Comparison of ENCODE assay signal across 11 cellular contexts in genomic region chr12:6934110-6934509, GRCh38. TPM values are rescaled to one million over a fixed set of nuclear protein-coding genes. Genes with fewer than 3 reads are reported as not detected.
DNase-seq lines count a peak whose midpoint lies in the region; ATAC-seq and TF ChIP-seq lines count a peak whose summit lies in the region.
"Had no signal": no experiment of that assay in that cellular context is flagged by ENCODE, and none has a peak within 500 bp of the region (broad histone marks: within the 10 kb centered on the region; RNA-seq: fewer than 3 reads in every experiment).

No MANE protein-coding gene starts in this region.

- TF ChIP-seq POLR2A in tibial nerve (IDR thresholded peaks at IDR 0.05) = no peak

- no peak for DNase-seq in activated naive CD4-positive, alpha-beta T cell treated with anti-CD3 and anti-CD28 coated beads, Interleukin-2, amount 10 ng/mL, durations not matched to agents 7 days and 5 days
- DNase-seq in activated naive CD4-positive, alpha-beta T cell (lab: John Stamatoyannopoulos, UW) = no peak
- DNase-seq in cardiac fibroblast (ENCODE audit: low read depth in 2 of 2) (peak; percentile 67 to 92), lung microvascular endothelial cell (ENCODE audit: low read depth in 2 of 2) (peak; percentile 62 to 66), tibial nerve (ENCODE audit: low spot score in 2 of 2) (no peak), OCI-LY7 (ENCODE audit: low spot score) (no peak), NCI-H82 treated with DMSO at 0.1 percent for 48 hours (lab: John Stamatoyannopoulos, UW; ENCODE audit: unreplicated experiment) (no peak)
- DNase-seq: Kasumi-1 had no signal

- H3K4me3 ChIP-seq in cardiac fibroblast (replicated peaks in 1 of 2; ENCODE audit: low read depth in 2 of 2, low read length in 2 of 2) (peak overlapping the region in 1 of 2 donors; percentile 5), tibial nerve (no peak overlapping the region), OCI-LY7 (ENCODE audit: low read depth, low read length, poor library complexity, severe bottlenecking) (no peak overlapping the region)
- H3K4me3 ChIP-seq: Peyer's patch had no signal

- POLR2A ChIA-PET in OCI-LY7 (lab: Charles Lee) = no interaction called here

- peaks cover 0 to 37% (median 5%) of the 10 kb centered on the region in 3 donors for H3K36me3 ChIP-seq in tibial nerve
- H3K36me3 ChIP-seq in OCI-LY7 (ENCODE audit: insufficient read depth, low read length) = peaks cover 7% of the 10 kb centered on the region; the same call in 1 of the 2 replicates

- no peak for ATAC-seq in HG02840 (IDR thresholded peaks at IDR 0.05; ENCODE audit: low FRiP score, unreplicated experiment)

- no peaks in the 10 kb centered on the region for H3K9me3 Mint-ChIP-seq in activated naive CD4-positive, alpha-beta T cell treated with anti-CD3 and anti-CD28 coated beads, Interleukin-2, amount 10 ng/mL, durations not matched to agents 7 days and 5 days
- H3K9me3 Mint-ChIP-seq: CD14-positive monocyte had no signal

- H3K4me2 ChIP-seq in OCI-LY7 (ENCODE audit: low read length) = no peak overlapping the region

- H2AFZ ChIP-seq in OCI-LY7 (ENCODE audit: low read length) = no peak overlapping the region

- H3K27ac ChIP-seq in tibial nerve (peak overlapping the region in 3 of 4 donors; percentile 42 to 74 (median 65)), OCI-LY7 (ENCODE audit: low read depth, low read length, poor library complexity, severe bottlenecking) (no peak overlapping the region)

- peak overlapping the region; percentile 29 for H3K27ac Mint-ChIP-seq in activated naive CD4-positive, alpha-beta T cell treated with anti-CD3 and anti-CD28 coated beads, Interleukin-2, amount 10 ng/mL, durations not matched to agents 7 days and 5 days

- TF ChIP-seq CTCF in cardiac fibroblast (IDR thresholded peaks at IDR 0.05; ENCODE audit: low read depth, low read length) (no peak), tibial nerve (IDR thresholded peaks at IDR 0.05) (no peak), OCI-LY7 (conservative IDR thresholded peaks at IDR 0.05; ENCODE audit: low read length) (no peak)

- CTCF ChIA-PET in activated naive CD4-positive, alpha-beta T cell treated with anti-CD3 and anti-CD28 coated beads, Interleukin-2, amount 10 ng/mL, durations not matched to agents 7 days and 5 days (lab: Charles Lee) = interaction anchor here (0.8 to 2.5 kb wide), 4 partner anchors 10 to 179 kb away, joined by 3 to 8 read pairs (median 5); partner anchors contain the start of gene SPSB2
- CTCF ChIA-PET in OCI-LY7 (lab: Charles Lee; ENCODE audit: unreplicated experiment) = no interaction called here

- H3K4me3 Mint-ChIP-seq in activated naive CD4-positive, alpha-beta T cell treated with anti-CD3 and anti-CD28 coated beads, Interleukin-2, amount 10 ng/mL, durations not matched to agents 7 days and 5 days = no peak overlapping the region
- H3K4me3 Mint-ChIP-seq: CD14-positive monocyte had no signal

- TF ChIP-seq EP300 in tibial nerve (IDR thresholded peaks at IDR 0.05) = no peak

- BruUV-seq in OCI-LY7 (replicated peaks; lab: Mats Ljungman, UMichigan) = no TSS peak

- H3K27me3 ChIP-seq in tibial nerve = no peaks in the 10 kb centered on the region
- H3K27me3 ChIP-seq: Peyer's patch had no signal

- H3K4me1 ChIP-seq in tibial nerve (peaks cover 0 to 93% (median 45%) of the 10 kb centered on the region in 4 donors), OCI-LY7 (ENCODE audit: insufficient read depth, low read length, poor library complexity, severe bottlenecking) (peaks cover 20% of the 10 kb centered on the region)

- peaks cover 5% of the 10 kb centered on the region; the same call in 1 of the 2 replicates for H3K79me2 ChIP-seq in OCI-LY7 (ENCODE audit: insufficient read depth, low read depth, low read length)

- no peaks in the 10 kb centered on the region for H4K20me1 ChIP-seq in OCI-LY7 (ENCODE audit: insufficient read depth, low read length)

- H3K36me3 Mint-ChIP-seq in activated naive CD4-positive, alpha-beta T cell treated with anti-CD3 and anti-CD28 coated beads, Interleukin-2, amount 10 ng/mL, durations not matched to agents 7 days and 5 days = peaks cover 34% of the 10 kb centered on the region

- no peaks in the 10 kb centered on the region for H3K9me2 ChIP-seq in OCI-LY7 (ENCODE audit: insufficient read depth, low read length)

- H3K9me3 ChIP-seq in tibial nerve = no peaks in the 10 kb centered on the region
- no peaks in the 10 kb centered on the region for H3K9me3 ChIP-seq in OCI-LY7 (ENCODE audit: low read length)
- H3K9me3 ChIP-seq: Peyer's patch had no signal

- H3K27me3 Mint-ChIP-seq in activated naive CD4-positive, alpha-beta T cell treated with anti-CD3 and anti-CD28 coated beads, Interleukin-2, amount 10 ng/mL, durations not matched to agents 7 days and 5 days = no peaks in the 10 kb centered on the region

- intact Hi-C loops in OCI-LY7 (cut with micrococcal nuclease; ENCODE audit: unreplicated experiment) = no loop called here

- WGBS in tibial nerve, 2 donors = 30 to 36% methylated on average over 8 of the region's 8 CpGs

- peaks cover 77% of the 10 kb centered on the region for H3K4me1 Mint-ChIP-seq in activated naive CD4-positive, alpha-beta T cell treated with anti-CD3 and anti-CD28 coated beads, Interleukin-2, amount 10 ng/mL, durations not matched to agents 7 days and 5 days

RNA-seq across cellular contexts. Expression of gene ATN1, which starts 6.4 kb away (rescaled TPM):
- total RNA-seq in lung microvascular endothelial cell (3.9 and 7.7 TPM in 2 replicates), tibial nerve (100 to 1,000 TPM in 3 of 4 donors, 10 to 100 TPM in 1; 92.2 to 260 (median 123) TPM), OCI-LY7 (2022) (4.9 and 6.7 TPM in 2 replicates)
- total RNA-seq in OCI-LY7 (2014; rRNA removed; shearing (Covaris generic)) = 0.98 and 3.1 TPM in 2 replicates

RNA-seq across cellular contexts. Expression of gene RNU7-1, which starts 9.5 kb away (rescaled TPM):
- total RNA-seq in lung microvascular endothelial cell = not detected in 2 replicates
- total RNA-seq in tibial nerve = not detected
- total RNA-seq in OCI-LY7 (2014; rRNA removed; shearing (Covaris generic)) = not detected in 2 replicates
- total RNA-seq in OCI-LY7 (2022) = not detected in 2 replicates
- total RNA-seq: Peyer's patch had no signal

RNA-seq across cellular contexts. Expression of gene C12orf57, which starts 9.7 kb away (rescaled TPM):
- total RNA-seq in lung microvascular endothelial cell (130 and 240 TPM in 2 replicates), tibial nerve (100 to 1,000 TPM; 569 to 764 (median 665) TPM), OCI-LY7 (2022) (126 and 130 TPM in 2 replicates)
- 315 and 319 TPM in 2 replicates for total RNA-seq in OCI-LY7 (2014; rRNA removed; shearing (Covaris generic))

RNA-seq across cellular contexts. Expression of gene PTPN6, which starts 17.0 kb away (rescaled TPM):
- total RNA-seq in lung microvascular endothelial cell (2.2 and 3.2 TPM in 2 replicates), tibial nerve (10 to 100 TPM; 11.9 to 31.5 (median 20.8) TPM), OCI-LY7 (2022) (110 and 116 TPM in 2 replicates)
- total RNA-seq in OCI-LY7 (2014; rRNA removed; shearing (Covaris generic)) = 37.1 and 42.9 TPM in 2 replicates

RNA-seq across cellular contexts. Expression of gene ENO2, which starts 19.7 kb away (rescaled TPM):
- 0.99 and 1.7 TPM in 2 replicates for total RNA-seq in lung microvascular endothelial cell
- 10 to 100 TPM; 14.0 to 25.8 (median 15.9) TPM for total RNA-seq in tibial nerve
- 24.9 and 29.3 TPM in 2 replicates for total RNA-seq in OCI-LY7 (2014; rRNA removed; shearing (Covaris generic))
- 79.6 and 89.5 TPM in 2 replicates for total RNA-seq in OCI-LY7 (2022)

Comparison
In these comparisons a context has a peak if more than half of its experiments do, and no peak if none do; other contexts are left out.
1. DNase-seq: peak in cardiac fibroblast (2 of 2) and lung microvascular endothelial cell (2 of 2); none in activated naive CD4-positive, alpha-beta T cell treated with anti-CD3 and anti-CD28 coated beads, Interleukin-2, amount 10 ng/mL, durations not matched to agents 7 days and 5 days (single experiment), activated naive CD4-positive, alpha-beta T cell (0 of 4), tibial nerve (0 of 2), OCI-LY7 (single experiment) and NCI-H82 treated with DMSO at 0.1 percent for 48 hours (single experiment).
2. RNA of gene ATN1, which starts 6.4 kb away (total RNA-seq): 92.2 to 260 TPM in tibial nerve; 3.9 to 7.7 TPM in lung microvascular endothelial cell and 0.98 to 6.7 TPM in OCI-LY7; every median in the first group is over 10 times any median in the second.